2 cellular contexts compared by ENCODE assay signal in the genomic region with DNA sequence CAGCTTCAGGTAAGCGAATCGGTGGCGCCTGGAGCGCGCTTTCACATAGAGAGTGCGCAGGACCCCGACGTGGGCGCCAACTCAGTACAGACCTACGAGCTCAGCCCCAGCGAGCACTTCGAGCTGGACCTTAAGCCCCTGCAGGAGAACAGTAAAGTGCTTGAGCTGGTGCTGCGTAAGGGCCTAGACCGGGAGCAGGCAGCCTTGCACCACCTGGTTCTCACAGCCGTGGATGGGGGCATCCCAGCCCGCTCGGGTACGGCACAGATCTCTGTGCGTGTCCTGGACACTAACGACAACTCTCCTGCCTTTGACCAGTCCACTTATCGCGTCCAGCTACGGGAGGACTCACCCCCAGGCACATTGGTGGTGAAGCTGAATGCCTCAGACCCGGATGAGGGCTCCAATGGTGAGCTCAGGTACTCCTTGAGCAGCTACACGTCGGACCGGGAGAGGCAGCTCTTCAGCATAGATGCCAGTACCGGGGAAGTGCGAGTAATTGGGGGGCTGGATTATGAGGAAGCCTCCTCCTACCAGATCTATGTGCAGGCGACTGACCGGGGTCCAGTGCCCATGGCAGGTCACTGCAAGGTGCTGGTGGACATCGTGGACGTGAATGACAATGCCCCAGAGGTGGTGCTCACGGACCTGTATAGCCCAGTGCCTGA.
TF ChIP-seq lines count a peak whose summit lies in the region.

No MANE protein-coding gene starts in this region.

TF ChIP-seq in liver, 16 proteins besides CTCF, POLR2A, EP300 and RAD21:
- TF ChIP-seq REST (IDR thresholded peaks at IDR 0.05) (no peak), ZBTB33 (IDR thresholded peaks at IDR 0.05) (no peak), FOXA1 (IDR thresholded peaks at IDR 0.05) (no peak), FOXA2 (IDR thresholded peaks at IDR 0.05) (no peak), YY1 (IDR thresholded peaks at IDR 0.05) (no peak), NR2F2 (IDR thresholded peaks at IDR 0.05) (no peak), TAF1 (conservative IDR thresholded peaks at IDR 0.05) (no peak)
- TF ChIP-seq, protein P1, sequence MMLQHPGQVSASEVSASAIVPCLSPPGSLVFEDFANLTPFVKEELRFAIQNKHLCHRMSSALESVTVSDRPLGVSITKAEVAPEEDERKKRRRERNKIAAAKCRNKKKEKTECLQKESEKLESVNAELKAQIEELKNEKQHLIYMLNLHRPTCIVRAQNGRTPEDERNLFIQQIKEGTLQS (IDR thresholded peaks at IDR 0.05) = no peak
- TF ChIP-seq, protein P2, sequence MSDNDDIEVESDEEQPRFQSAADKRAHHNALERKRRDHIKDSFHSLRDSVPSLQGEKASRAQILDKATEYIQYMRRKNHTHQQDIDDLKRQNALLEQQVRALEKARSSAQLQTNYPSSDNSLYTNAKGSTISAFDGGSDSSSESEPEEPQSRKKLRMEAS (IDR thresholded peaks at IDR 0.05) = no peak

TF ChIP-seq in HepG2, 621 proteins besides CTCF, POLR2A, EP300 and RAD21:
- no peak for TF ChIP-seq ATF1 (CRISPR knock-in tag; IDR thresholded peaks at IDR 0.05)
- TF ChIP-seq ZNF562 (CRISPR knock-in tag; IDR thresholded peaks at IDR 0.05; ENCODE audit: borderline replicate concordance) = no peak
- TF ChIP-seq ARNT (IDR thresholded peaks at IDR 0.05) = no peak
- no peak for TF ChIP-seq ZNF839 (CRISPR knock-in tag; IDR thresholded peaks at IDR 0.05; ENCODE audit: borderline replicate concordance)
- TF ChIP-seq, protein P3, sequence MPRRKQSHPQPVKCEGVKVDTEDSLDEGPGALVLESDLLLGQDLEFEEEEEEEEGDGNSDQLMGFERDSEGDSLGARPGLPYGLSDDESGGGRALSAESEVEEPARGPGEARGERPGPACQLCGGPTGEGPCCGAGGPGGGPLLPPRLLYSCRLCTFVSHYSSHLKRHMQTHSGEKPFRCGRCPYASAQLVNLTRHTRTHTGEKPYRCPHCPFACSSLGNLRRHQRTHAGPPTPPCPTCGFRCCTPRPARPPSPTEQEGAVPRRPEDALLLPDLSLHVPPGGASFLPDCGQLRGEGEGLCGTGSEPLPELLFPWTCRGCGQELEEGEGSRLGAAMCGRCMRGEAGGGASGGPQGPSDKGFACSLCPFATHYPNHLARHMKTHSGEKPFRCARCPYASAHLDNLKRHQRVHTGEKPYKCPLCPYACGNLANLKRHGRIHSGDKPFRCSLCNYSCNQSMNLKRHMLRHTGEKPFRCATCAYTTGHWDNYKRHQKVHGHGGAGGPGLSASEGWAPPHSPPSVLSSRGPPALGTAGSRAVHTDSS (CRISPR knock-in tag; conservative IDR thresholded peaks at IDR 0.05) = no peak
- TF ChIP-seq HINFP (CRISPR knock-in tag; IDR thresholded peaks at IDR 0.05; ENCODE audit: low read depth) = no peak
- TF ChIP-seq SNAPC2 (CRISPR knock-in tag; IDR thresholded peaks at IDR 0.05) = no peak
- no peak for TF ChIP-seq HDAC2 (CRISPR knock-in tag; IDR thresholded peaks at IDR 0.05)
- no peak for TF ChIP-seq ZNF318 (CRISPR knock-in tag; IDR thresholded peaks at IDR 0.05)
- TF ChIP-seq AKNA (CRISPR knock-in tag; IDR thresholded peaks at IDR 0.05; ENCODE audit: borderline replicate concordance) = no peak
- no peak for TF ChIP-seq RORA (CRISPR knock-in tag; IDR thresholded peaks at IDR 0.05)
- no peak for TF ChIP-seq SIN3A (IDR thresholded peaks at IDR 0.05; ENCODE audit: borderline replicate concordance, low read depth, low read length)
- TF ChIP-seq ZNF597 (CRISPR knock-in tag; IDR thresholded peaks at IDR 0.05) = no peak
- no peak for TF ChIP-seq KDM6A (CRISPR knock-in tag; IDR thresholded peaks at IDR 0.05; ENCODE audit: low read depth)
- TF ChIP-seq ZNF282 (IDR thresholded peaks at IDR 0.05; ENCODE audit: partially characterized antibody) = no peak
- TF ChIP-seq GFI1 (CRISPR knock-in tag; IDR thresholded peaks at IDR 0.05; ENCODE audit: borderline replicate concordance) = no peak
- no peak for TF ChIP-seq ZNF10 (CRISPR knock-in tag; IDR thresholded peaks at IDR 0.05; ENCODE audit: borderline replicate concordance, low read depth)
- no peak for TF ChIP-seq SMARCE1 (IDR thresholded peaks at IDR 0.05; ENCODE audit: borderline replicate concordance)
